ENCODE assay signal across 3 cellular contexts in the genomic region with DNA sequence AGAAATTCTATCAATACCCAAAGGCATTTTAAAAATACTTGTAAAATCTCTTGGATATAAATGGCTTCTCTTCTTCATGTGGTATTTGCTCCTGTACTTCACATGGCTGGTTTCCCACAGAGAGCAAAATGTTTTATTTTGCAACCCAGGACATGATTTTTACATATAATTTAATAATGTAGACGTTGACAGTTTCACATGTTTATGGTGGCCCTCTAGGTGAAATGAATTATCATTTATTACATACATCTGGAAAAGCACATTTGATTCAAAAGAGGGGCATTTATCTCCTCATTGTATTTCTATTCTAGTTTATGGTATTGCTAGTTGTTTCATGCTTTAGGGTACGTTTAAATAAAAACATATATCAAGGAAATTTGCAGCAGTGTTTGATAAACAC.
TF ChIP-seq lines count a peak whose summit lies in the region.

No MANE protein-coding gene starts in this region.

TF ChIP-seq in SK-N-SH, 30 proteins besides CTCF, POLR2A, EP300 and RAD21 (continues in another document):
- TF ChIP-seq MAX (IDR thresholded peaks at IDR 0.05; ENCODE audit: low read depth) (no peak), GATA2 (CRISPR knock-in tag; IDR thresholded peaks at IDR 0.05) (peak; percentile 28; the same call in 1 of the 2 replicates), NFIC (IDR thresholded peaks at IDR 0.05; ENCODE audit: borderline replicate concordance) (no peak), RFX5 (IDR thresholded peaks at IDR 0.05; ENCODE audit: low read length) (no peak), PBX3 (IDR thresholded peaks at IDR 0.05) (no peak), ZBTB33 (IDR thresholded peaks at IDR 0.05; ENCODE audit: borderline replicate concordance, low read depth) (no peak)
- TF ChIP-seq, protein P1, sequence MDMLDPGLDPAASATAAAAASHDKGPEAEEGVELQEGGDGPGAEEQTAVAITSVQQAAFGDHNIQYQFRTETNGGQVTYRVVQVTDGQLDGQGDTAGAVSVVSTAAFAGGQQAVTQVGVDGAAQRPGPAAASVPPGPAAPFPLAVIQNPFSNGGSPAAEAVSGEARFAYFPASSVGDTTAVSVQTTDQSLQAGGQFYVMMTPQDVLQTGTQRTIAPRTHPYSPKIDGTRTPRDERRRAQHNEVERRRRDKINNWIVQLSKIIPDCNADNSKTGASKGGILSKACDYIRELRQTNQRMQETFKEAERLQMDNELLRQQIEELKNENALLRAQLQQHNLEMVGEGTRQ (IDR thresholded peaks at IDR 0.05; ENCODE audit: borderline replicate concordance, low read depth, low read length), result no peak

TF ChIP-seq in SK-N-SH treated with all-trans-retinoic acid at 6 μM for 48 hours, 23 proteins besides CTCF, POLR2A, EP300 and RAD21 (continues in another document):
- TF ChIP-seq BACH2 (CRISPR knock-in tag; IDR thresholded peaks at IDR 0.05; ENCODE audit: borderline replicate concordance) (no peak), ZNF70 (CRISPR knock-in tag; IDR thresholded peaks at IDR 0.05) (no peak), PPARA (CRISPR knock-in tag; IDR thresholded peaks at IDR 0.05; ENCODE audit: borderline replicate concordance) (no peak), ZC3H10 (CRISPR knock-in tag; IDR thresholded peaks at IDR 0.05) (no peak), ZFP30 (CRISPR knock-in tag; IDR thresholded peaks at IDR 0.05) (no peak), PATZ1 (CRISPR knock-in tag; IDR thresholded peaks at IDR 0.05; ENCODE audit: borderline replicate concordance) (no peak), TOX (CRISPR knock-in tag; IDR thresholded peaks at IDR 0.05; ENCODE audit: borderline replicate concordance) (no peak), CSRNP3 (CRISPR knock-in tag; IDR thresholded peaks at IDR 0.05) (no peak), POU6F1 (CRISPR knock-in tag; IDR thresholded peaks at IDR 0.05; ENCODE audit: borderline replicate concordance, low read depth) (no peak), CSDC2 (CRISPR knock-in tag; IDR thresholded peaks at IDR 0.05) (no peak), ARNTL (CRISPR knock-in tag; IDR thresholded peaks at IDR 0.05; ENCODE audit: borderline replicate concordance, low read depth) (no peak), GLIS3 (CRISPR knock-in tag; IDR thresholded peaks at IDR 0.05) (no peak), ZNF8 (CRISPR knock-in tag; IDR thresholded peaks at IDR 0.05) (no peak), CREB5 (CRISPR knock-in tag; IDR thresholded peaks at IDR 0.05; ENCODE audit: low read depth) (no peak), TCF4 (CRISPR knock-in tag; IDR thresholded peaks at IDR 0.05; ENCODE audit: borderline replicate concordance) (no peak), ISL1 (CRISPR knock-in tag; IDR thresholded peaks at IDR 0.05) (no peak)

TF ChIP-seq in K562, 482 proteins besides CTCF, POLR2A, EP300 and RAD21:
- TF ChIP-seq FOXM1 (IDR thresholded peaks at IDR 0.05; ENCODE audit: low read depth), result no peak
- no peak for TF ChIP-seq FOXM1 (CRISPR knock-in tag; IDR thresholded peaks at IDR 0.05; ENCODE audit: low read depth)
- no peak for TF ChIP-seq ZBTB11 (CRISPR knock-in tag; IDR thresholded peaks at IDR 0.05)
- no peak for TF ChIP-seq SMAD2 (IDR thresholded peaks at IDR 0.05; ENCODE audit: low read depth, low read length)
TF ChIP-seq in K562: peak in this region for 0.
